ENCODE assay signal across 32 cellular contexts in the genomic region with DNA sequence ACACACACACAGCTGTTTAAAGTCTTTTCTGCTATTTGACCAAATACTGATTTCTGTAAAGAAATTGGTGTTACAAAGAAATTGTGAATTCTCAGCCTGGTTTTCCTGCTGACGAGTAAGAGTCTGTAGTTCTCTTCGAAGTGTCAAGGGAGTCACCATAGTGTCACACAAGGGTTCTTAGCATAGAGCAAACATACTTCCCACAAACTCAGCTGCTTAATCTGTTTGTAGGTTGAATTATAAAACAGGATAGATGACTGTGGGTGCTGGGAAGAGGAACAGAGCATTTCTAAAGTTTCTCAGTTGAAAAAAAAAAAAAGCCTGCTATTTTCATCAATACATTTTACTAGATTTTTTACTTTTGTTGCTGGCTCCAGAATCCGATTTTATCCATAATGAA.
A peak's percentile ranks its signal among the peaks of the same experiment; 100 is the strongest.
DNase-seq lines count a peak whose midpoint lies in the region; ATAC-seq and TF ChIP-seq lines count a peak whose summit lies in the region.
"Had no signal": no experiment of that assay in that cellular context is flagged by ENCODE, and none has a peak within 500 bp of the region (broad histone marks: within the 10 kb centered on the region; RNA-seq: fewer than 3 reads in every experiment).

No MANE protein-coding gene starts in this region.

- H3K4me1 ChIP-seq in left lung (no peaks in the 10 kb centered on the region), upper lobe of right lung (no peaks in the 10 kb centered on the region)
- H3K4me1 ChIP-seq: A549; BE2C; BLaER1; BLaER1 treated with 17β-estradiol and CSF1 and Interleukin-3, amounts not matched to agents 10 nM and 100 nM; Caco-2 had no signal

- peak; percentile 87 for ATAC-seq in left lung
- peak; percentile 62 for ATAC-seq in upper lobe of right lung
- ATAC-seq in HG03095 (IDR thresholded peaks at IDR 0.05; ENCODE audit: unreplicated experiment) = no peak
- ATAC-seq in activated naive CD8-positive, alpha-beta T cell treated with anti-CD3 and anti-CD28 coated beads, Interleukin-2, amount 50 U/mL, for 24 hours = no peak
- ATAC-seq: A549; CD8-positive, alpha-beta T cell had no signal

- peaks cover 3% of the 10 kb centered on the region for H3K9me3 Mint-ChIP-seq in activated naive CD8-positive, alpha-beta T cell treated with anti-CD3 and anti-CD28 coated beads, Interleukin-2, amount 50 U/mL, for 24 hours
- H3K9me3 Mint-ChIP-seq: CD8-positive, alpha-beta T cell had no signal

- H3K27me3 ChIP-seq in left lung = no peaks in the 10 kb centered on the region
- no peaks in the 10 kb centered on the region for H3K27me3 ChIP-seq in upper lobe of right lung
- H3K27me3 ChIP-seq: BE2C; BLaER1; BLaER1 treated with 17β-estradiol and CSF1 and Interleukin-3, amounts not matched to agents 10 nM and 100 nM had no signal

- H3K36me3 ChIP-seq in left lung (no peaks in the 10 kb centered on the region), upper lobe of right lung (no peaks in the 10 kb centered on the region)
- H3K36me3 ChIP-seq: BE2C; BLaER1; BLaER1 treated with 17β-estradiol and CSF1 and Interleukin-3, amounts not matched to agents 10 nM and 100 nM had no signal

- H3K4me1 Mint-ChIP-seq in activated naive CD8-positive, alpha-beta T cell treated with anti-CD3 and anti-CD28 coated beads, Interleukin-2, amount 50 U/mL, for 24 hours = no peaks in the 10 kb centered on the region
- H3K4me1 Mint-ChIP-seq: B cell; CD14-positive monocyte; CD4-positive, alpha-beta memory T cell; CD4-positive, CD25-positive, alpha-beta regulatory T cell; CD8-positive, alpha-beta memory T cell had no signal

- DNase-seq in DMS53 (lab: John Stamatoyannopoulos, UW) (peak; percentile 1), DMS53 treated with DMSO at 0.1 percent for 48 hours (lab: John Stamatoyannopoulos, UW; ENCODE audit: unreplicated experiment) (no peak), left lung (no peak), upper lobe of right lung (no peak)
- DNase-seq in activated naive CD8-positive, alpha-beta T cell treated with anti-CD3 and anti-CD28 coated beads, Interleukin-2, amount 50 U/mL, for 24 hours = no peak
- DNase-seq: 8988T; ACHN; AML-193; BE2C; C1 segment of cervical spinal cord; Caco-2; Calu3; CD4-positive, alpha-beta memory T cell; CD4-positive, alpha-beta T cell; CD4-positive, CD25-positive, alpha-beta regulatory T cell; CD8-positive, alpha-beta memory T cell; CD8-positive, alpha-beta T cell; COR-L47; DMS 273 treated with DMSO at 0.1 percent for 48 hours; DMS153; DMS79; DMS79 treated with DMSO at 0.1 percent for 48 hours; DND-41; EL had no signal

- H3K27me3 Mint-ChIP-seq in activated naive CD8-positive, alpha-beta T cell treated with anti-CD3 and anti-CD28 coated beads, Interleukin-2, amount 50 U/mL, for 24 hours = no peaks in the 10 kb centered on the region
- H3K27me3 Mint-ChIP-seq: B cell; CD4-positive, alpha-beta memory T cell; CD4-positive, alpha-beta T cell; CD4-positive, CD25-positive, alpha-beta regulatory T cell; CD8-positive, alpha-beta memory T cell had no signal

- TF ChIP-seq CTCF in left lung (IDR thresholded peaks at IDR 0.05) (no peak), upper lobe of right lung (IDR thresholded peaks at IDR 0.05) (no peak)

- H3K27ac Mint-ChIP-seq in activated naive CD8-positive, alpha-beta T cell treated with anti-CD3 and anti-CD28 coated beads, Interleukin-2, amount 50 U/mL, for 24 hours = no peak overlapping the region
- H3K27ac Mint-ChIP-seq: B cell; CD14-positive monocyte; CD4-positive, alpha-beta memory T cell; CD4-positive, alpha-beta T cell; CD4-positive, CD25-positive, alpha-beta regulatory T cell; CD8-positive, alpha-beta memory T cell; CD8-positive, alpha-beta T cell had no signal

- intact Hi-C loops in left lung (cut with DNase I) = no loop called here
- intact Hi-C loops in upper lobe of right lung (cut with DNase I) = no loop called here

- H3K27ac ChIP-seq in left lung = no peak overlapping the region
- H3K27ac ChIP-seq in upper lobe of right lung = no peak overlapping the region
- H3K27ac ChIP-seq: 22Rv1; A549; BLaER1; BLaER1 treated with 17β-estradiol and CSF1 and Interleukin-3, amounts not matched to agents 10 nM and 100 nM; C4-2B had no signal

- H3K36me3 Mint-ChIP-seq in activated naive CD8-positive, alpha-beta T cell treated with anti-CD3 and anti-CD28 coated beads, Interleukin-2, amount 50 U/mL, for 24 hours (ENCODE audit: low read depth) = no peaks in the 10 kb centered on the region
- H3K36me3 Mint-ChIP-seq: CD14-positive monocyte; CD4-positive, alpha-beta memory T cell; CD4-positive, CD25-positive, alpha-beta regulatory T cell; CD8-positive, alpha-beta memory T cell; CD8-positive, alpha-beta T cell had no signal

- no peak overlapping the region for H3K4me3 Mint-ChIP-seq in activated naive CD8-positive, alpha-beta T cell treated with anti-CD3 and anti-CD28 coated beads, Interleukin-2, amount 50 U/mL, for 24 hours
- H3K4me3 Mint-ChIP-seq: B cell; CD14-positive monocyte; CD4-positive, alpha-beta memory T cell; CD4-positive, alpha-beta T cell; CD4-positive, CD25-positive, alpha-beta regulatory T cell; CD8-positive, alpha-beta memory T cell; CD8-positive, alpha-beta T cell had no signal

- H3K4me3 ChIP-seq in left lung (no peak overlapping the region), upper lobe of right lung (no peak overlapping the region)
- H3K4me3 ChIP-seq: A549; BLaER1; BLaER1 treated with 17β-estradiol and CSF1 and Interleukin-3, amounts not matched to agents 10 nM and 100 nM had no signal

- H3K9me3 ChIP-seq in left lung = no peaks in the 10 kb centered on the region
- H3K9me3 ChIP-seq in upper lobe of right lung = no peaks in the 10 kb centered on the region
- H3K9me3 ChIP-seq: A549; BE2C; BLaER1; BLaER1 treated with 17β-estradiol and CSF1 and Interleukin-3, amounts not matched to agents 10 nM and 100 nM; Caco-2 had no signal

Comparison
In these comparisons a context has a peak if more than half of its experiments do, and no peak if none do; other contexts are left out.
1. ATAC-seq: peak in left lung (single experiment) and upper lobe of right lung (single experiment); none in HG03095 (single experiment) and activated naive CD8-positive, alpha-beta T cell treated with anti-CD3 and anti-CD28 coated beads, Interleukin-2, amount 50 U/mL, for 24 hours (single experiment).